10 cellular contexts compared by ENCODE assay signal in genomic region chr2:17851731-17852585, GRCh38. TPM values are rescaled to one million over a fixed set of nuclear protein-coding genes. Genes with fewer than 3 reads are reported as not detected.
DNase-seq lines count a peak whose midpoint lies in the region; ATAC-seq and TF ChIP-seq lines count a peak whose summit lies in the region.
"Had no signal": no experiment of that assay in that cellular context is flagged by ENCODE, and none has a peak within 500 bp of the region (broad histone marks: within the 10 kb centered on the region; RNA-seq: fewer than 3 reads in every experiment).

No MANE protein-coding gene starts in this region.

- no TSS peak for BruUV-seq in A673 (replicated peaks; lab: Mats Ljungman, UMichigan)
- no TSS peak for BruUV-seq in HCT116 (replicated peaks; lab: Mats Ljungman, UMichigan)

- no peaks in the 10 kb centered on the region for H4K20me1 ChIP-seq in HCT116 (ENCODE audit: insufficient read depth)

- peaks cover 5% of the 10 kb centered on the region for H3K4me1 ChIP-seq in A673 (ENCODE audit: insufficient read depth, low read length, poor library complexity, severe bottlenecking)
- no peaks in the 10 kb centered on the region for H3K4me1 ChIP-seq in HCT116 (ENCODE audit: control insufficient read depth in 1 of 2, insufficient read depth in 2 of 2, low read length in 2 of 2)
- H3K4me1 ChIP-seq in endodermal cell (ENCODE audit: control insufficient read depth, insufficient read depth, low read length): no peaks in the 10 kb centered on the region

- RAD21 ChIA-PET in HCT116 (lab: Charles Lee; ENCODE audit: low non-redundant PET in 1 of 2, low total read pairs in 2 of 2, uncharacterized antibody in 2 of 2, unreplicated experiment in 2 of 2): interaction anchor here (1.2 to 1.3 kb wide), 2 partner anchors 67 to 266 kb away, joined by 3 read pairs; no protein-coding TSS in a partner anchor

- H3K27me3 ChIP-seq in A673 (replicated peaks; ENCODE audit: insufficient read depth, low read depth, low read length, poor library complexity) (no peaks in the 10 kb centered on the region), HCT116 (ENCODE audit: insufficient read depth, low read length) (peaks cover 24% of the 10 kb centered on the region), endodermal cell (ENCODE audit: control insufficient read depth, insufficient read depth, low read length, poor library complexity, severe bottlenecking) (peaks cover 6% of the 10 kb centered on the region)

- H3K27ac ChIP-seq in A673 (ENCODE audit: low read depth, low read length, poor library complexity, severe bottlenecking) (peak overlapping the region; percentile 51), HCT116 (ENCODE audit: low read depth, low read length) (no peak overlapping the region), endodermal cell (ENCODE audit: low read depth, low read length) (no peak overlapping the region)

- H3K4me1 Mint-ChIP-seq in endodermal cell: peaks cover 27% of the 10 kb centered on the region
- H3K4me1 Mint-ChIP-seq: IgD-negative memory B cell had no signal

- TF ChIP-seq RAD21 in HCT116 (IDR thresholded peaks at IDR 0.05; ENCODE audit: low read depth): peak; percentile 97

- peaks cover 7% of the 10 kb centered on the region for H3K27me3 Mint-ChIP-seq in endodermal cell (ENCODE audit: insufficient read depth)

- no peak for TF ChIP-seq POLR2A in HCT116 (IDR thresholded peaks at IDR 0.05; ENCODE audit: borderline replicate concordance, extremely low read depth, insufficient read depth, insufficient read length)

- no peak overlapping the region for H3K4me3 ChIP-seq in A673 (ENCODE audit: low read depth, low read length, poor library complexity, severe bottlenecking)
- H3K4me3 ChIP-seq in HCT116 (replicated peaks in 1 of 2; ENCODE audit: low read depth in 1 of 2, low read length in 2 of 2): no peak overlapping the region
- no peak overlapping the region for H3K4me3 ChIP-seq in endodermal cell (ENCODE audit: low read length)

- intact Hi-C loops in A673 (cut with micrococcal nuclease; ENCODE audit: unreplicated experiment): loop anchor here (1.0 to 10.0 kb wide), 5 partner anchors 263 to 529 kb away; no protein-coding TSS in a partner anchor
- intact Hi-C loops in HCT116 (cut with micrococcal nuclease): loop anchor here (1.0 to 2.0 kb wide), 6 partner anchors 67 to 526 kb away; no protein-coding TSS in a partner anchor

- no peak overlapping the region for H3K4me2 ChIP-seq in HCT116 (ENCODE audit: low read length)

- H3K36me3 ChIP-seq in A673 (ENCODE audit: insufficient read depth, low read length, poor library complexity, severe bottlenecking) (no peaks in the 10 kb centered on the region), HCT116 (ENCODE audit: control insufficient read depth in 1 of 2, insufficient read depth in 2 of 2, low read length in 2 of 2) (no peaks in the 10 kb centered on the region), endodermal cell (ENCODE audit: control insufficient read depth, insufficient read depth, low read length) (no peaks in the 10 kb centered on the region)

- H3K9me3 ChIP-seq in A673 (ENCODE audit: low read depth, low read length, poor library complexity, severe bottlenecking): no peaks in the 10 kb centered on the region
- no peaks in the 10 kb centered on the region for H3K9me3 ChIP-seq in HCT116 (ENCODE audit: control insufficient read depth in 1 of 2, insufficient read depth in 1 of 2, low read depth in 1 of 2, low read length in 2 of 2)
- H3K9me3 ChIP-seq in endodermal cell (ENCODE audit: control insufficient read depth, low read length): no peaks in the 10 kb centered on the region

- H3K9ac ChIP-seq in HCT116 (ENCODE audit: low read length) (no peak overlapping the region), endodermal cell (ENCODE audit: extremely low read depth, low read length, poor library complexity, severe bottlenecking) (no peak overlapping the region)

- no peaks in the 10 kb centered on the region for H3K36me3 Mint-ChIP-seq in endodermal cell (ENCODE audit: low read depth)
- H3K36me3 Mint-ChIP-seq: IgD-negative memory B cell had no signal

- peak; percentile 87 for ATAC-seq in HCT116

- TF ChIP-seq CTCF in A673 (conservative IDR thresholded peaks at IDR 0.05; ENCODE audit: low read depth, low read length): peak; percentile 94
- TF ChIP-seq CTCF in GM10266 (IDR thresholded peaks at IDR 0.05; ENCODE audit: control insufficient read depth, insufficient read depth, low read depth, missing control alignments): peak; percentile 80
- TF ChIP-seq CTCF in HCT116 (IDR thresholded peaks at IDR 0.05 in 2 of 3, conservative IDR thresholded peaks at IDR 0.05 in 1 of 3; ENCODE audit: borderline replicate concordance in 1 of 3, insufficient read depth in 1 of 3, low read depth in 2 of 3, low read length in 2 of 3): peak; percentile 80 to 93 (median 90)
- TF ChIP-seq CTCF in endodermal cell (conservative IDR thresholded peaks at IDR 0.05): peak; percentile 97

- WGBS in endodermal cell (ENCODE audit: insufficient coverage in 1 of 2, insufficient read length in 1 of 2), 2 experiments: 42 to 59% methylated on average over 7 to 9 of the region's 9 CpGs

- H2AFZ ChIP-seq in HCT116 (ENCODE audit: low read depth, low read length, poor library complexity, severe bottlenecking): peak overlapping the region; percentile 86

- no peaks in the 10 kb centered on the region for H3K9me3 Mint-ChIP-seq in endodermal cell
- H3K9me3 Mint-ChIP-seq: IgD-negative memory B cell had no signal

- POLR2A ChIA-PET in A673 (lab: Charles Lee; ENCODE audit: low non-redundant PET): no interaction called here
- POLR2A ChIA-PET in HCT116 (lab: Charles Lee): no interaction called here

- DNase-seq in A673 (ENCODE audit: low spot score): peak; percentile 93
- peak; percentile 64 for DNase-seq in GM10266 (ENCODE audit: extremely low spot score)
- peak; percentile 51 for DNase-seq in HCT116 (ENCODE audit: low read depth, low spot score)
- peak; percentile 58 for DNase-seq in LoVo (ENCODE audit: low spot score)
- peak; percentile 46 for DNase-seq in SK-N-DZ (ENCODE audit: low spot score)
- peak; percentile 82 for DNase-seq in endodermal cell
- peak; percentile 22 for DNase-seq in middle frontal gyrus (ENCODE audit: extremely low spot score, low spot score)
- no peak for DNase-seq in effector CD8-positive, alpha-beta T cell (lab: John Stamatoyannopoulos, UW)

- no peaks in the 10 kb centered on the region for H3K79me2 ChIP-seq in HCT116 (ENCODE audit: insufficient read depth, low read length)

- no peak overlapping the region for H3K27ac Mint-ChIP-seq in endodermal cell
- H3K27ac Mint-ChIP-seq: IgD-negative memory B cell had no signal

- CTCF ChIA-PET in A673 (lab: Charles Lee): interaction anchor here (0.6 to 1.8 kb wide), 6 partner anchors 266 to 527 kb away, joined by 3 to 5 read pairs (median 4); no protein-coding TSS in a partner anchor
- CTCF ChIA-PET in HCT116 (lab: Charles Lee): interaction anchor here (0.6 to 3.3 kb wide), 8 partner anchors 27 to 530 kb away, joined by 3 to 16 read pairs (median 6); partner anchors contain the start of gene KCNS3

- H3K9me2 ChIP-seq in HCT116 (ENCODE audit: insufficient read depth): no peaks in the 10 kb centered on the region

- H3K4me3 Mint-ChIP-seq in endodermal cell: no peak overlapping the region

TF ChIP-seq in HCT116, 20 proteins besides CTCF, POLR2A, EP300 and RAD21 (continues in another document):
- TF ChIP-seq TCF7L2 (IDR thresholded peaks at IDR 0.05; ENCODE audit: borderline replicate concordance, extremely low read depth, insufficient read depth, insufficient read length): no peak
- 0 out of 2 replicates have a peak, but pooled peaks have one; percentile 19 for TF ChIP-seq MAX (IDR thresholded peaks at IDR 0.05)
- TF ChIP-seq ZFX (IDR thresholded peaks at IDR 0.05): no peak
- TF ChIP-seq ATF3 (IDR thresholded peaks at IDR 0.05): no peak
- no peak for TF ChIP-seq POLR2AphosphoS5 (IDR thresholded peaks at IDR 0.05; ENCODE audit: low read depth, low read length)

RNA-seq across cellular contexts. Expression of gene KCNS3, which starts 26.5 kb away (rescaled TPM):
- total RNA-seq in A673 (2021): 12.7 and 15.8 TPM in 2 replicates
- 5.2 TPM for total RNA-seq in HCT116 (2021; ENCODE audit: unreplicated experiment)
- polyA plus RNA-seq in HCT116 (2012): 2.5 and 3.9 TPM in 2 replicates
- 2.4 and 6.5 TPM in 2 replicates for polyA plus RNA-seq in SK-N-DZ (2014; cell fraction: cytosol; rRNA removed)
- 2.2 and 6.9 TPM in 2 replicates for polyA plus RNA-seq in SK-N-DZ (2014; cell fraction: nucleus; rRNA removed)
- total RNA-seq in endodermal cell: 10 to 100 TPM; 10.7 to 11.1 TPM
- 3.0 TPM for polyA plus RNA-seq in endodermal cell (2013, experiment 1 of 2)
- polyA plus RNA-seq in endodermal cell (2013, experiment 2 of 2): 2.4 TPM
- polyA plus RNA-seq: IgD-negative memory B cell had no signal

RNA-seq across cellular contexts. Expression of gene MSGN1, which starts 35.7 kb away (rescaled TPM):
- total RNA-seq in A673 (2021): not detected in 2 replicates
- not detected for total RNA-seq in HCT116 (2021; ENCODE audit: unreplicated experiment)
- polyA plus RNA-seq in HCT116 (2012): not detected in 2 replicates
- not detected in 2 replicates for polyA plus RNA-seq in SK-N-DZ (2014; cell fraction: cytosol; rRNA removed)
- not detected in 2 replicates for polyA plus RNA-seq in SK-N-DZ (2014; cell fraction: nucleus; rRNA removed)
- not detected for total RNA-seq in endodermal cell
- polyA plus RNA-seq in endodermal cell (2013, experiment 1 of 2): not detected
- polyA plus RNA-seq in endodermal cell (2013, experiment 2 of 2): not detected
- total RNA-seq: pulmonary artery endothelial cell had no signal
- polyA plus RNA-seq: IgD-negative memory B cell had no signal
